ENCODE assay signal across 19 cellular contexts in the genomic region with DNA sequence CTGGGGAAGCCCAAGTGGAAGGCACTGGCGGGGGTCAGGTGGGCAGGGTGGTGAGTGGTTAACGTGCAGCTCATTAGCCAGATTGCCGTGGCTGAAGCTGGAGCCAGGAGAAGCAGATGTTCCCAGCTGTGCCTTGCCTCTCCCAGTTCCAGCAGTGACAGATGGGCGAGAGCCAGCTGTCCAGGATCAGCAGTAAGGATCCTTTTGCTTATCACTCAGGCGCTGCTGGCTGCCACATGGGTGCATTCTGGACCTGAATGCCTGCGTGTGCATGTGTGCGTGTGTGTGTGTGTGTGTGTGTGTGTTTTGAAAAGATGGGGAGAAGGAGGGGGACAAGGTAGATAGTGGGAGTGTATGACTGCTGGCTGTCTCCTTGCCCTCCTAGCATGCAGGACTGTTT. TPM values are rescaled to one million over a fixed set of nuclear protein-coding genes. Genes with fewer than 3 reads are reported as not detected.
DNase-seq lines count a peak whose midpoint lies in the region; ATAC-seq, FAIRE-seq and TF ChIP-seq lines count a peak whose summit lies in the region.
"Had no signal": no experiment of that assay in that cellular context is flagged by ENCODE, and none has a peak within 500 bp of the region (broad histone marks: within the 10 kb centered on the region; RNA-seq: fewer than 3 reads in every experiment).

No MANE protein-coding gene starts in this region.

- peak overlapping the region; percentile 28; the same call in 1 of the 2 replicates for H3K4me3 ChIP-seq in HUES48 (ENCODE audit: low read depth, low read length)
- no peak overlapping the region for H3K4me3 ChIP-seq in endodermal cell (ENCODE audit: low read length)
- H3K4me3 ChIP-seq in naive thymus-derived CD4-positive, alpha-beta T cell (ENCODE audit: low read length): no peak overlapping the region
- no peak overlapping the region for H3K4me3 ChIP-seq in HepG2 (replicated peaks in 1 of 3; ENCODE audit: insufficient read depth in 1 of 3, low read depth in 2 of 3, low read length in 3 of 3)
- H3K4me3 ChIP-seq: body of pancreas, prostate gland, suprapubic skin had no signal

- no peak for TF ChIP-seq EP300 in HepG2 (IDR thresholded peaks at IDR 0.05; ENCODE audit: low read depth in 2 of 2, low read length in 2 of 2)
- no peak for TF ChIP-seq EP300 in HepG2 (CRISPR knock-in tag; IDR thresholded peaks at IDR 0.05; ENCODE audit: borderline replicate concordance)

- no peak for DNase-seq in CD4-positive, alpha-beta T cell
- no peak for DNase-seq in endodermal cell
- DNase-seq in naive thymus-derived CD4-positive, alpha-beta T cell: no peak
- no peak for DNase-seq in central memory CD4-positive, alpha-beta T cell
- no peak for DNase-seq in frontal cortex (ENCODE audit: low spot score in 2 of 2)
- no peak for DNase-seq in SHP77 treated with DMSO at 0.1 percent for 48 hours (lab: John Stamatoyannopoulos, UW)
- no peak for DNase-seq in HepG2 (ENCODE audit: low spot score)
- DNase-seq: BE2C; body of pancreas; DMS79; effector memory CD8-positive, alpha-beta T cell; foreskin melanocyte had no signal

- H3K36me3 ChIP-seq in HUES48 (ENCODE audit: control insufficient read depth, insufficient read depth, low read length): peaks cover 47% of the 10 kb centered on the region
- H3K36me3 ChIP-seq in endodermal cell (ENCODE audit: control insufficient read depth, insufficient read depth, low read length): peaks cover 3% of the 10 kb centered on the region
- H3K36me3 ChIP-seq in naive thymus-derived CD4-positive, alpha-beta T cell (ENCODE audit: control insufficient read depth in 2 of 3, insufficient read depth in 3 of 3, low read length in 3 of 3): peaks cover 0 to 29% (median 0%) of the 10 kb centered on the region in 3 experiments
- H3K36me3 ChIP-seq in HepG2 (replicated peaks in 1 of 2; ENCODE audit: control insufficient read depth in 1 of 2, insufficient read depth in 2 of 2, low read length in 2 of 2): no peaks in the 10 kb centered on the region
- H3K36me3 ChIP-seq: BE2C, prostate gland, suprapubic skin had no signal

- POLR2A ChIA-PET in CD4-positive, alpha-beta T cell (lab: Charles Lee): interaction anchor here (0.8 to 6.0 kb wide), 4 partner anchors 14 to 25 kb away, joined by 3 to 57 read pairs (median 17); no protein-coding TSS in a partner anchor
- POLR2A ChIA-PET in naive thymus-derived CD4-positive, alpha-beta T cell (lab: Charles Lee): interaction anchor here (0.9 to 11.4 kb wide), 4 partner anchors 8 to 597 kb away, joined by 3 to 223 read pairs (median 14); a partner anchor contains a TSS
- POLR2A ChIA-PET in HepG2 (lab: Yijun Ruan, JAX): interaction anchor here (2.3 kb wide), 1 partner anchor 10 kb away, joined by 8 read pairs; no protein-coding TSS in a partner anchor

- TF ChIP-seq POLR2A in HepG2 (IDR thresholded peaks at IDR 0.05; ENCODE audit: insufficient read depth in 1 of 2, low read depth in 2 of 2, low read length in 2 of 2): no peak

- no peak for ATAC-seq in CD4-positive, alpha-beta T cell (ENCODE audit: poor library complexity)
- no peak for ATAC-seq in naive thymus-derived CD4-positive, alpha-beta T cell
- ATAC-seq in HepG2: no peak
- ATAC-seq: body of pancreas; effector memory CD8-positive, alpha-beta T cell; HCT116 had no signal

- CTCF ChIA-PET in CD4-positive, alpha-beta T cell (lab: Charles Lee): interaction anchor here (1.3 to 2.0 kb wide), 2 partner anchors 21 to 25 kb away, joined by 5 to 14 read pairs; no protein-coding TSS in a partner anchor
- CTCF ChIA-PET in naive thymus-derived CD4-positive, alpha-beta T cell (lab: Charles Lee): interaction anchor here (0.7 to 6.4 kb wide), 6 partner anchors 11 to 692 kb away, joined by 3 to 40 read pairs (median 29); no protein-coding TSS in a partner anchor
- CTCF ChIA-PET in HepG2 (lab: Yijun Ruan, JAX; ENCODE audit: low intra/inter-chr PET ratio, low total read pairs): no interaction called here

- no peaks in the 10 kb centered on the region for H3K9me3 ChIP-seq in CD4-positive, alpha-beta T cell (ENCODE audit: control insufficient read depth, low read length)
- H3K9me3 ChIP-seq in HUES48 (ENCODE audit: control insufficient read depth, insufficient read depth, low read length): no peaks in the 10 kb centered on the region
- H3K9me3 ChIP-seq in endodermal cell (ENCODE audit: control insufficient read depth, low read length): no peaks in the 10 kb centered on the region
- no peaks in the 10 kb centered on the region for H3K9me3 ChIP-seq in naive thymus-derived CD4-positive, alpha-beta T cell (ENCODE audit: control insufficient read depth in 2 of 3, low read length in 3 of 3)
- no peaks in the 10 kb centered on the region for H3K9me3 ChIP-seq in HepG2 (ENCODE audit: low read length)
- H3K9me3 ChIP-seq: BE2C, body of pancreas, prostate gland, suprapubic skin had no signal

- TF ChIP-seq RAD21 in HepG2 (CRISPR knock-in tag; IDR thresholded peaks at IDR 0.05): no peak

- H3K4me1 ChIP-seq in HUES48 (ENCODE audit: control insufficient read depth, insufficient read depth, low read length): peaks cover 38% of the 10 kb centered on the region
- H3K4me1 ChIP-seq in endodermal cell (ENCODE audit: control insufficient read depth, insufficient read depth, low read length): peaks cover 15% of the 10 kb centered on the region
- peaks cover 31 to 44% of the 10 kb centered on the region in 2 donors for H3K4me1 ChIP-seq in naive thymus-derived CD4-positive, alpha-beta T cell (ENCODE audit: control insufficient read depth in 2 of 2, insufficient read depth in 2 of 2, low read length in 2 of 2)
- H3K4me1 ChIP-seq in HepG2 (ENCODE audit: insufficient read depth, low read length): peaks cover 23% of the 10 kb centered on the region
- H3K4me1 ChIP-seq: BE2C, prostate gland had no signal

- no peaks in the 10 kb centered on the region for H3K27me3 ChIP-seq in CD4-positive, alpha-beta T cell (ENCODE audit: control insufficient read depth, insufficient read depth, low read length)
- no peaks in the 10 kb centered on the region for H3K27me3 ChIP-seq in HUES48 (ENCODE audit: control insufficient read depth, insufficient read depth, low read length)
- no peaks in the 10 kb centered on the region for H3K27me3 ChIP-seq in endodermal cell (ENCODE audit: control insufficient read depth, insufficient read depth, low read length, poor library complexity, severe bottlenecking)
- H3K27me3 ChIP-seq in naive thymus-derived CD4-positive, alpha-beta T cell (ENCODE audit: control insufficient read depth in 2 of 2, insufficient read depth in 2 of 2, low read length in 2 of 2): no peaks in the 10 kb centered on the region
- H3K27me3 ChIP-seq in HepG2 (ENCODE audit: control insufficient read depth in 1 of 2, insufficient read depth in 2 of 2, low read length in 2 of 2): no peaks in the 10 kb centered on the region; a peak in 1 of 5 replicates
- H3K27me3 ChIP-seq: body of pancreas, suprapubic skin had no signal

- H3K4me3 Mint-ChIP-seq in CD4-positive, alpha-beta T cell: peak overlapping the region; percentile 47
- H3K4me3 Mint-ChIP-seq in endodermal cell: peak overlapping the region; percentile 88
- peak overlapping the region in 9 of 10 donors; percentile 56 to 98 (median 94) for H3K4me3 Mint-ChIP-seq in naive thymus-derived CD4-positive, alpha-beta T cell
- H3K4me3 Mint-ChIP-seq: effector memory CD8-positive, alpha-beta T cell had no signal

- no peaks in the 10 kb centered on the region for H3K9me3 Mint-ChIP-seq in CD4-positive, alpha-beta T cell
- no peaks in the 10 kb centered on the region for H3K9me3 Mint-ChIP-seq in endodermal cell
- H3K9me3 Mint-ChIP-seq in naive thymus-derived CD4-positive, alpha-beta T cell: no peaks in the 10 kb centered on the region
- H3K9me3 Mint-ChIP-seq: effector memory CD8-positive, alpha-beta T cell had no signal

- peaks cover 77% of the 10 kb centered on the region for H3K4me1 Mint-ChIP-seq in CD4-positive, alpha-beta T cell (ENCODE audit: low read depth)
- peaks cover 41% of the 10 kb centered on the region for H3K4me1 Mint-ChIP-seq in endodermal cell
- peaks cover 22 to 81% (median 71%) of the 10 kb centered on the region in 7 donors for H3K4me1 Mint-ChIP-seq in naive thymus-derived CD4-positive, alpha-beta T cell

- no peak overlapping the region for H3K27ac ChIP-seq in CD4-positive, alpha-beta T cell (ENCODE audit: low read depth, low read length)
- H3K27ac ChIP-seq in HUES48 (ENCODE audit: low read depth, low read length): peak overlapping the region; percentile 84
- no peak overlapping the region for H3K27ac ChIP-seq in endodermal cell (ENCODE audit: low read depth, low read length)
- peak overlapping the region; percentile 25 for H3K27ac ChIP-seq in naive thymus-derived CD4-positive, alpha-beta T cell (ENCODE audit: low read depth, low read length)
- H3K27ac ChIP-seq in HepG2 (ENCODE audit: extremely low read length, insufficient read depth, low read length): no peak overlapping the region
- H3K27ac ChIP-seq: body of pancreas, prostate gland, suprapubic skin had no signal

- no peaks in the 10 kb centered on the region for H4K20me1 ChIP-seq in HepG2 (ENCODE audit: insufficient read depth, low read length)

- H3K27ac Mint-ChIP-seq in CD4-positive, alpha-beta T cell: peak overlapping the region; percentile 85
- peak overlapping the region; percentile 9 for H3K27ac Mint-ChIP-seq in endodermal cell
- H3K27ac Mint-ChIP-seq in naive thymus-derived CD4-positive, alpha-beta T cell: peak overlapping the region in 8 of 9 donors; percentile 79 to 95 (median 90)

- H3K79me2 ChIP-seq in HepG2 (ENCODE audit: insufficient read depth, low read length): no peaks in the 10 kb centered on the region

- WGBS in endodermal cell (ENCODE audit: insufficient coverage in 1 of 2, insufficient read length in 1 of 2), 2 experiments: 85 to 88% methylated on average over 4 to 7 of the region's 7 CpGs
- 69% methylated on average over 5 of the region's 7 CpGs for WGBS in HepG2 (ENCODE audit: low lambda C conversion rate)

- in situ Hi-C loops in HepG2 (cut with HindIII; ENCODE audit: extremely low pct_ligation_motif_present, low pct_unique_long_range_greater_than_20kb): no loop called here

- peaks cover 58% of the 10 kb centered on the region for H3K36me3 Mint-ChIP-seq in CD4-positive, alpha-beta T cell (ENCODE audit: low read depth)
- H3K36me3 Mint-ChIP-seq in endodermal cell (ENCODE audit: low read depth): peaks cover 40% of the 10 kb centered on the region
- peaks cover 0 to 28% (median 0%) of the 10 kb centered on the region in 5 donors for H3K36me3 Mint-ChIP-seq in naive thymus-derived CD4-positive, alpha-beta T cell

- BruUV-seq in HepG2 (replicated peaks; lab: Mats Ljungman, UMichigan): no TSS peak

- no peak overlapping the region for H3K9ac ChIP-seq in HUES48 (ENCODE audit: low read depth, low read length)
- no peak overlapping the region for H3K9ac ChIP-seq in endodermal cell (ENCODE audit: extremely low read depth, low read length, poor library complexity, severe bottlenecking)
- H3K9ac ChIP-seq in HepG2 (ENCODE audit: insufficient read depth, low read depth, low read length): no peak overlapping the region

- intact Hi-C loops in CD4-positive, alpha-beta T cell (cut with DNase I, micrococcal nuclease): loop anchor here (2.0 to 5.0 kb wide), 5 partner anchors 22 to 153 kb away; a partner anchor contains a TSS
- intact Hi-C loops in naive thymus-derived CD4-positive, alpha-beta T cell (cut with micrococcal nuclease): loop anchor here (5.0 kb wide), 4 partner anchors 33 to 598 kb away; a partner anchor contains a TSS
- intact Hi-C loops in HepG2 (cut with micrococcal nuclease; ENCODE audit: unreplicated experiment): no loop called here

- FAIRE-seq in frontal cortex (lab: Jason Lieb, UNC) (no peak), HepG2 (lab: Jason Lieb, UNC) (no peak)
- FAIRE-seq: islet of Langerhans had no signal

- H2AFZ ChIP-seq in HepG2 (ENCODE audit: low read length): no peak overlapping the region

- H3K27me3 Mint-ChIP-seq in CD4-positive, alpha-beta T cell: no peaks in the 10 kb centered on the region
- no peaks in the 10 kb centered on the region for H3K27me3 Mint-ChIP-seq in endodermal cell (ENCODE audit: insufficient read depth)
- peaks cover 0 to 16% (median 0%) of the 10 kb centered on the region in 5 donors for H3K27me3 Mint-ChIP-seq in naive thymus-derived CD4-positive, alpha-beta T cell

- no peak overlapping the region for H3K4me2 ChIP-seq in HepG2 (ENCODE audit: low read depth, low read length)

- TF ChIP-seq CTCF in CD4-positive, alpha-beta T cell (IDR thresholded peaks at IDR 0.05): no peak
- TF ChIP-seq CTCF in endodermal cell (conservative IDR thresholded peaks at IDR 0.05) (no peak), HepG2 (CRISPR knock-in tag; IDR thresholded peaks at IDR 0.05) (no peak)

RNA-seq across cellular contexts. Expression of a gene that starts 3.5 kb away (rescaled TPM):
- 10 to 100 TPM; 16.0 to 19.0 TPM for total RNA-seq in CD4-positive, alpha-beta T cell
- 100 to 1,000 TPM in 1 of 2 donors, 10 to 100 TPM in 1; 70.0 to 103 TPM for total RNA-seq in endodermal cell
- polyA plus RNA-seq in endodermal cell (2013, experiment 1 of 2): 8.4 TPM
- polyA plus RNA-seq in endodermal cell (2013, experiment 2 of 2): 5.8 TPM
- 10 to 100 TPM in 4 of 5 experiments, 1 to 10 TPM in 1; 4.1 to 63.1 (median 33.6) TPM for total RNA-seq in naive thymus-derived CD4-positive, alpha-beta T cell
- polyA plus RNA-seq in naive thymus-derived CD4-positive, alpha-beta T cell: 10 to 100 TPM; 10.9 to 41.4 TPM
- 0.41 TPM for total RNA-seq in frontal cortex
- 7.7 and 17.1 TPM in 2 replicates for total RNA-seq in HepG2 (2016; rRNA removed; fragmentation: Illumina TruSeq; extraction: Trizol)
- total RNA-seq in HepG2 (2016; cell fraction: cytosol; rRNA removed; fragmentation: Illumina TruSeq; extraction: Trizol; ENCODE audit: low read depth): 2.7 and 3.2 TPM in 2 replicates
- 7.0 and 14.9 TPM in 2 replicates for total RNA-seq in HepG2 (2016; cell fraction: insoluble cytoplasmic fraction; rRNA removed; fragmentation: Illumina TruSeq; extraction: Trizol)
- 5.7 and 6.3 TPM in 2 replicates for total RNA-seq in HepG2 (2016; cell fraction: membrane; rRNA removed; fragmentation: Illumina TruSeq; extraction: Trizol)
- total RNA-seq in HepG2 (2016; cell fraction: nucleus; rRNA removed; fragmentation: Illumina TruSeq; extraction: Trizol): 14.0 and 17.5 TPM in 2 replicates
- polyA plus RNA-seq in HepG2 (2011; rRNA removed): 4.6 and 8.1 TPM in 2 replicates
- 4.3 and 5.5 TPM in 2 replicates for polyA plus RNA-seq in HepG2 (2011; cell fraction: cytosol; rRNA removed)
- 9.8 and 14.1 TPM in 2 replicates for polyA plus RNA-seq in HepG2 (2011; cell fraction: nucleus; rRNA removed)
- 4.8 and 5.8 TPM in 2 replicates for polyA plus RNA-seq in HepG2 (2012)
- polyA plus RNA-seq in HepG2 (2016; cell fraction: cytosol; fragmentation: Illumina TruSeq; extraction: Trizol; ENCODE audit: low read depth): 1.9 and 2.5 TPM in 2 replicates
- 4.8 and 8.3 TPM in 2 replicates for polyA plus RNA-seq in HepG2 (2016; cell fraction: insoluble cytoplasmic fraction; fragmentation: Illumina TruSeq; extraction: Trizol; ENCODE audit: low read depth)
- polyA plus RNA-seq in HepG2 (2016; cell fraction: membrane; fragmentation: Illumina TruSeq; extraction: Trizol; ENCODE audit: low read depth): 2.9 and 3.6 TPM in 2 replicates
- polyA plus RNA-seq in HepG2 (2016; cell fraction: nucleus; fragmentation: Illumina TruSeq; extraction: Trizol; ENCODE audit: insufficient read depth, low read depth): 17.9 and 25.7 TPM in 2 replicates
- polyA minus RNA-seq in HepG2 (2011; rRNA and poly(A)+ RNA removed; ENCODE audit: low replicate concordance): 0.07 and 13.9 TPM in 2 replicates
- 4.2 and 4.4 TPM in 2 replicates for polyA minus RNA-seq in HepG2 (2011; cell fraction: cytosol; rRNA and poly(A)+ RNA removed)
- polyA minus RNA-seq in HepG2 (2011; cell fraction: nucleus; rRNA and poly(A)+ RNA removed): 8.0 and 8.8 TPM in 2 replicates
- total RNA-seq: SK-MEL-5 had no signal

RNA-seq across cellular contexts. Expression of a gene that starts 24.0 kb away (rescaled TPM):
- 100 to 1,000 TPM; 132 to 146 TPM for total RNA-seq in CD4-positive, alpha-beta T cell
- total RNA-seq in endodermal cell: 100 to 1,000 TPM; 127 to 161 TPM
- 116 TPM for polyA plus RNA-seq in endodermal cell (2013, experiment 1 of 2)
- polyA plus RNA-seq in endodermal cell (2013, experiment 2 of 2): 102 TPM
- 100 to 1,000 TPM; 110 to 264 (median 124) TPM for total RNA-seq in naive thymus-derived CD4-positive, alpha-beta T cell
- polyA plus RNA-seq in naive thymus-derived CD4-positive, alpha-beta T cell: 100 to 1,000 TPM in 1 of 2 donors, 10 to 100 TPM in 1; 54.2 to 101 TPM
- 4.5 TPM for total RNA-seq in frontal cortex
- 13.1 and 13.7 TPM in 2 replicates for total RNA-seq in HepG2 (2016; rRNA removed; fragmentation: Illumina TruSeq; extraction: Trizol)
- 4.5 and 5.0 TPM in 2 replicates for total RNA-seq in HepG2 (2016; cell fraction: cytosol; rRNA removed; fragmentation: Illumina TruSeq; extraction: Trizol; ENCODE audit: low read depth)
- total RNA-seq in HepG2 (2016; cell fraction: insoluble cytoplasmic fraction; rRNA removed; fragmentation: Illumina TruSeq; extraction: Trizol): 13.1 and 14.8 TPM in 2 replicates
- 14.4 and 16.8 TPM in 2 replicates for total RNA-seq in HepG2 (2016; cell fraction: membrane; rRNA removed; fragmentation: Illumina TruSeq; extraction: Trizol)
- 17.7 and 17.8 TPM in 2 replicates for total RNA-seq in HepG2 (2016; cell fraction: nucleus; rRNA removed; fragmentation: Illumina TruSeq; extraction: Trizol)
- polyA plus RNA-seq in HepG2 (2011; rRNA removed): 9.9 and 10.5 TPM in 2 replicates
- polyA plus RNA-seq in HepG2 (2011; cell fraction: cytosol; rRNA removed): 5.3 and 6.8 TPM in 2 replicates
- polyA plus RNA-seq in HepG2 (2011; cell fraction: nucleus; rRNA removed): 39.4 and 48.1 TPM in 2 replicates
- polyA plus RNA-seq in HepG2 (2012): 28.9 and 45.1 TPM in 2 replicates
- 21.1 and 21.6 TPM in 2 replicates for polyA plus RNA-seq in HepG2 (2016; cell fraction: cytosol; fragmentation: Illumina TruSeq; extraction: Trizol; ENCODE audit: low read depth)
- 42.5 and 68.7 TPM in 2 replicates for polyA plus RNA-seq in HepG2 (2016; cell fraction: insoluble cytoplasmic fraction; fragmentation: Illumina TruSeq; extraction: Trizol; ENCODE audit: low read depth)
- 38.4 and 41.1 TPM in 2 replicates for polyA plus RNA-seq in HepG2 (2016; cell fraction: membrane; fragmentation: Illumina TruSeq; extraction: Trizol; ENCODE audit: low read depth)
- 65.4 and 70.0 TPM in 2 replicates for polyA plus RNA-seq in HepG2 (2016; cell fraction: nucleus; fragmentation: Illumina TruSeq; extraction: Trizol; ENCODE audit: insufficient read depth, low read depth)
- polyA minus RNA-seq in HepG2 (2011; rRNA and poly(A)+ RNA removed; ENCODE audit: low replicate concordance): 21.6 and 35.6 TPM in 2 replicates
- polyA minus RNA-seq in HepG2 (2011; cell fraction: cytosol; rRNA and poly(A)+ RNA removed): 17.9 and 21.7 TPM in 2 replicates
- 22.5 and 32.2 TPM in 2 replicates for polyA minus RNA-seq in HepG2 (2011; cell fraction: nucleus; rRNA and poly(A)+ RNA removed)

RNA-seq across cellular contexts. Expression of a gene that starts 38.1 kb away (rescaled TPM):
- total RNA-seq in CD4-positive, alpha-beta T cell: under 1 TPM; 0.47 to 0.61 TPM
- total RNA-seq in endodermal cell (under 1 TPM in 1 of 2 donors, not detected in 1; 0.37 TPM), frontal cortex (not detected), HepG2 (2016; rRNA removed; fragmentation: Illumina TruSeq; extraction: Trizol) (not detected in 2 replicates)
- not detected for polyA plus RNA-seq in endodermal cell (2013, experiment 1 of 2)
- not detected for polyA plus RNA-seq in endodermal cell (2013, experiment 2 of 2)
- total RNA-seq in naive thymus-derived CD4-positive, alpha-beta T cell: 1 to 10 TPM in 4 of 5 experiments, not detected in 1; 1.4 to 2.5 (median 1.8) TPM
- under 1 TPM in 1 of 2 donors, not detected in 1; 0.33 TPM for polyA plus RNA-seq in naive thymus-derived CD4-positive, alpha-beta T cell
- total RNA-seq in HepG2 (2016; cell fraction: cytosol; rRNA removed; fragmentation: Illumina TruSeq; extraction: Trizol; ENCODE audit: low read depth): not detected in 2 replicates
- not detected in 2 replicates for total RNA-seq in HepG2 (2016; cell fraction: insoluble cytoplasmic fraction; rRNA removed; fragmentation: Illumina TruSeq; extraction: Trizol)
- total RNA-seq in HepG2 (2016; cell fraction: membrane; rRNA removed; fragmentation: Illumina TruSeq; extraction: Trizol): not detected in 2 replicates
- total RNA-seq in HepG2 (2016; cell fraction: nucleus; rRNA removed; fragmentation: Illumina TruSeq; extraction: Trizol): not detected in 2 replicates
- polyA plus RNA-seq in HepG2 (2011; rRNA removed): not detected in 2 replicates
- not detected in 2 replicates for polyA plus RNA-seq in HepG2 (2011; cell fraction: cytosol; rRNA removed)
- polyA plus RNA-seq in HepG2 (2011; cell fraction: nucleus; rRNA removed): not detected in 2 replicates
- not detected in 2 replicates for polyA plus RNA-seq in HepG2 (2012)
- not detected in 2 replicates for polyA plus RNA-seq in HepG2 (2016; cell fraction: cytosol; fragmentation: Illumina TruSeq; extraction: Trizol; ENCODE audit: low read depth)
- not detected in 2 replicates for polyA plus RNA-seq in HepG2 (2016; cell fraction: insoluble cytoplasmic fraction; fragmentation: Illumina TruSeq; extraction: Trizol; ENCODE audit: low read depth)
- polyA plus RNA-seq in HepG2 (2016; cell fraction: membrane; fragmentation: Illumina TruSeq; extraction: Trizol; ENCODE audit: low read depth): not detected in 2 replicates
- not detected in 2 replicates for polyA plus RNA-seq in HepG2 (2016; cell fraction: nucleus; fragmentation: Illumina TruSeq; extraction: Trizol; ENCODE audit: insufficient read depth, low read depth)
- polyA minus RNA-seq in HepG2 (2011; rRNA and poly(A)+ RNA removed; ENCODE audit: low replicate concordance): not detected in 2 replicates
- polyA minus RNA-seq in HepG2 (2011; cell fraction: cytosol; rRNA and poly(A)+ RNA removed): not detected in 2 replicates
- polyA minus RNA-seq in HepG2 (2011; cell fraction: nucleus; rRNA and poly(A)+ RNA removed): not detected in 2 replicates
- total RNA-seq: activated CD8-positive, alpha-beta memory T cell treated with anti-CD3 and anti-CD28 coated beads for 36 hours; body of pancreas; prostate gland; SK-MEL-5; suprapubic skin had no signal

RNA-seq across cellular contexts. Expression of a gene that starts 42.6 kb away (rescaled TPM):
- total RNA-seq in CD4-positive, alpha-beta T cell: under 1 TPM in 1 of 2 experiments, not detected in 1; 0.14 TPM
- total RNA-seq in endodermal cell: 1 to 10 TPM; 1.9 to 3.6 TPM
- polyA plus RNA-seq in endodermal cell (2013, experiment 1 of 2): 26.5 TPM
- 21.7 TPM for polyA plus RNA-seq in endodermal cell (2013, experiment 2 of 2)
- 1 to 10 TPM in 1 of 5 experiments, under 1 TPM in 2, not detected in 2; 0.19 to 1.4 (median 0.53) TPM for total RNA-seq in naive thymus-derived CD4-positive, alpha-beta T cell
- not detected for polyA plus RNA-seq in naive thymus-derived CD4-positive, alpha-beta T cell
- 73.8 TPM for total RNA-seq in frontal cortex
- total RNA-seq in HepG2 (2016; rRNA removed; fragmentation: Illumina TruSeq; extraction: Trizol): 0.07 TPM in 1 of 2 replicates, not detected in the other
- not detected in 2 replicates for total RNA-seq in HepG2 (2016; cell fraction: cytosol; rRNA removed; fragmentation: Illumina TruSeq; extraction: Trizol; ENCODE audit: low read depth)
- total RNA-seq in HepG2 (2016; cell fraction: insoluble cytoplasmic fraction; rRNA removed; fragmentation: Illumina TruSeq; extraction: Trizol): 0.15 TPM in 1 of 2 replicates, not detected in the other
- total RNA-seq in HepG2 (2016; cell fraction: membrane; rRNA removed; fragmentation: Illumina TruSeq; extraction: Trizol): not detected in 2 replicates
- not detected in 2 replicates for total RNA-seq in HepG2 (2016; cell fraction: nucleus; rRNA removed; fragmentation: Illumina TruSeq; extraction: Trizol)
- not detected in 2 replicates for polyA plus RNA-seq in HepG2 (2011; rRNA removed)
- polyA plus RNA-seq in HepG2 (2011; cell fraction: cytosol; rRNA removed): not detected in 2 replicates
- polyA plus RNA-seq in HepG2 (2011; cell fraction: nucleus; rRNA removed): not detected in 2 replicates
- polyA plus RNA-seq in HepG2 (2012): not detected in 2 replicates
- not detected in 2 replicates for polyA plus RNA-seq in HepG2 (2016; cell fraction: cytosol; fragmentation: Illumina TruSeq; extraction: Trizol; ENCODE audit: low read depth)
- not detected in 2 replicates for polyA plus RNA-seq in HepG2 (2016; cell fraction: insoluble cytoplasmic fraction; fragmentation: Illumina TruSeq; extraction: Trizol; ENCODE audit: low read depth)
- polyA plus RNA-seq in HepG2 (2016; cell fraction: membrane; fragmentation: Illumina TruSeq; extraction: Trizol; ENCODE audit: low read depth): not detected in 2 replicates
- polyA plus RNA-seq in HepG2 (2016; cell fraction: nucleus; fragmentation: Illumina TruSeq; extraction: Trizol; ENCODE audit: insufficient read depth, low read depth): not detected in 2 replicates
- 0.54 TPM in 1 of 2 replicates, not detected in the other for polyA minus RNA-seq in HepG2 (2011; rRNA and poly(A)+ RNA removed; ENCODE audit: low replicate concordance)
- not detected in 2 replicates for polyA minus RNA-seq in HepG2 (2011; cell fraction: cytosol; rRNA and poly(A)+ RNA removed)
- polyA minus RNA-seq in HepG2 (2011; cell fraction: nucleus; rRNA and poly(A)+ RNA removed): not detected in 2 replicates
- total RNA-seq: SK-MEL-5 had no signal

Comparison
In these comparisons a context has a peak if more than half of its experiments do, and no peak if none do; other contexts are left out.
1. H3K27ac ChIP-seq: peak in HUES48 (single experiment) and naive thymus-derived CD4-positive, alpha-beta T cell (single experiment); none in CD4-positive, alpha-beta T cell (single experiment), endodermal cell (single experiment) and HepG2 (single experiment).
2. H3K27ac Mint-ChIP-seq: peak in every context shown above with its lines; median percentile 90 in naive thymus-derived CD4-positive, alpha-beta T cell; 85 in CD4-positive, alpha-beta T cell; 9 in endodermal cell.
3. Peak in every context shown above with its lines, with median percentiles within 50 percentile points of each other: H3K4me3 Mint-ChIP-seq.